ENCODE assay signal across 24 cellular contexts in genomic region chr5:175816348-175816747, GRCh38. TPM values are rescaled to one million over a fixed set of nuclear protein-coding genes. Genes with fewer than 3 reads are reported as not detected.
"Had no signal": no experiment of that assay in that cellular context is flagged by ENCODE, and none has a peak within 500 bp of the region (broad histone marks: within the 10 kb centered on the region; RNA-seq: fewer than 3 reads in every experiment).

No MANE protein-coding gene starts in this region.

- DNase-seq: activated CD4-positive, alpha-beta T cell treated with anti-CD3 and anti-CD28 coated beads for 4 hours; activated CD4-positive, alpha-beta T cell treated with anti-CD3 and anti-CD28 coated beads, Interleukin-2, amount 50 U/mL, for 48 hours; activated CD8-positive, alpha-beta memory T cell treated with anti-CD3 and anti-CD28 coated beads, Interleukin-2, amount 50 U/mL, for 48 hours; activated naive CD4-positive, alpha-beta T cell treated with Interleukin-2 at 50 U/mL for 16 hours; activated T-cell treated with anti-CD3 and anti-CD28 coated beads, Interleukin-2, amount 50 U/mL, for 4 hours; heart right ventricle; kidney; lower lobe of right lung; naive thymus-derived CD4-positive, alpha-beta T cell; stimulated activated CD4-positive, alpha-beta T cell treated with anti-CD3 and anti-CD28 coated beads, Interleukin-4, amount 100 ng/mL, for 1 hour; stimulated activated naive CD4-positive, alpha-beta T cell; testis; trophoblast cell had no signal

- H3K27me3 ChIP-seq: cardiac muscle cell, testis, vagina had no signal

- H3K27ac Mint-ChIP-seq: activated T-helper 2 cell treated with anti-CD3 and anti-CD28 coated beads, Interferon-gamma antibody, Interleukin-2, Interleukin-4, amounts not matched to agents 10 μg/mL and 5 μg/mL and 100 μg/mL, durations not matched to agents 14 hours and 24 hours and 36 hours; naive thymus-derived CD4-positive, alpha-beta T cell had no signal

- H3K36me3 ChIP-seq: cardiac muscle cell, heart right ventricle, lower lobe of right lung, vagina had no signal

- H3K4me1 ChIP-seq: heart right ventricle, lower lobe of right lung, vagina had no signal

- ATAC-seq: activated T-cell treated with anti-CD3 and anti-CD28 coated beads, Interleukin-2, amount 50 U/mL, for 4 hours; heart right ventricle; left lobe of liver; lower lobe of right lung; naive thymus-derived CD4-positive, alpha-beta T cell had no signal

- H3K4me3 ChIP-seq: cardiac muscle cell, heart right ventricle, lower lobe of right lung, testis, vagina had no signal

- H3K9me3 Mint-ChIP-seq: activated T-cell treated with anti-CD3 and anti-CD28 coated beads, Interleukin-2, amount 50 U/mL, for 4 hours; activated T-helper 2 cell treated with anti-CD3 and anti-CD28 coated beads, Interferon-gamma antibody, Interleukin-2, Interleukin-4, amounts not matched to agents 10 μg/mL and 5 μg/mL and 100 μg/mL, durations not matched to agents 14 hours and 24 hours and 36 hours; neural crest cell had no signal

- H3K27ac ChIP-seq: cardiac muscle cell, epithelial cell of prostate, heart right ventricle, lower lobe of right lung, testis, vagina had no signal

- H3K4me1 Mint-ChIP-seq: naive thymus-derived CD4-positive, alpha-beta T cell; neural crest cell had no signal

- H3K4me3 Mint-ChIP-seq: activated T-cell treated with anti-CD3 and anti-CD28 coated beads, Interleukin-2, amount 50 U/mL, for 4 hours; naive thymus-derived CD4-positive, alpha-beta T cell; neural crest cell had no signal

- H3K9me3 ChIP-seq: heart right ventricle, lower lobe of right lung, testis, vagina had no signal

RNA-seq across cellular contexts. Expression of gene CPLX2, which starts 55.0 kb away (rescaled TPM):
- total RNA-seq: activated CD8-positive, alpha-beta memory T cell treated with anti-CD3 and anti-CD28 coated beads for 36 hours; activated T-helper 2 cell treated with anti-CD3 and anti-CD28 coated beads, Interferon-gamma antibody, Interleukin-2, Interleukin-4, amounts not matched to agents 10 μg/mL and 5 μg/mL and 100 μg/mL, durations not matched to agents 14 hours and 24 hours and 36 hours; cardiac muscle cell; fibroblast of villous mesenchyme; heart right ventricle; kidney; left lobe of liver; naive thymus-derived CD4-positive, alpha-beta T cell; omental fat pad; posterior vena cava; renal cortical epithelial cell had no signal
- polyA plus RNA-seq: naive thymus-derived CD4-positive, alpha-beta T cell had no signal
